In genomic region chr7:98877146-98877545, GRCh38 we compare ENCODE assay signal across 19 cellular contexts. TPM values are rescaled to one million over a fixed set of nuclear protein-coding genes. Genes with fewer than 3 reads are reported as not detected.
DNase-seq lines count a peak whose midpoint lies in the region; ATAC-seq and TF ChIP-seq lines count a peak whose summit lies in the region.
"Had no signal": no experiment of that assay in that cellular context is flagged by ENCODE, and none has a peak within 500 bp of the region (broad histone marks: within the 10 kb centered on the region; RNA-seq: fewer than 3 reads in every experiment).

No MANE protein-coding gene starts in this region.

- peaks cover 17% of the 10 kb centered on the region for H3K4me1 Mint-ChIP-seq in activated naive CD4-positive, alpha-beta T cell treated with anti-CD3 and anti-CD28 coated beads, Interleukin-2, amount 50 U/mL, for 24 hours
- H3K4me1 Mint-ChIP-seq in activated T-helper 17 cell treated with anti-CD3 and anti-CD28 coated beads, Interleukin-2, amount 50 U/mL, for 72 hours, result peaks cover 7% of the 10 kb centered on the region
- H3K4me1 Mint-ChIP-seq in naive thymus-derived CD4-positive, alpha-beta T cell, result peaks cover 0 to 28% (median 21%) of the 10 kb centered on the region in 7 donors

- peaks cover 3% of the 10 kb centered on the region for H3K36me3 Mint-ChIP-seq in activated naive CD4-positive, alpha-beta T cell treated with anti-CD3 and anti-CD28 coated beads, Interleukin-2, amount 50 U/mL, for 24 hours
- peaks cover 5 to 6% of the 10 kb centered on the region in 2 donors for H3K36me3 Mint-ChIP-seq in activated naive CD4-positive, alpha-beta T cell treated with anti-CD3 and anti-CD28 coated beads, Interleukin-2, amount 50 U/mL, for 72 hours
- H3K36me3 Mint-ChIP-seq in activated T-helper 17 cell treated with anti-CD3 and anti-CD28 coated beads, Interleukin-2, amount 50 U/mL, for 72 hours (ENCODE audit: low read depth), result peaks cover 28% of the 10 kb centered on the region
- peaks cover 0 to 7% (median 0%) of the 10 kb centered on the region in 5 donors for H3K36me3 Mint-ChIP-seq in naive thymus-derived CD4-positive, alpha-beta T cell

- DNase-seq in activated naive CD4-positive, alpha-beta T cell treated with anti-CD3 and anti-CD28 coated beads, Interleukin-2, amount 50 U/mL, for 72 hours (ENCODE audit: low spot score in 2 of 2), result no peak
- DNase-seq in naive thymus-derived CD4-positive, alpha-beta T cell, result no peak
- DNase-seq in upper lobe of right lung, result peak; percentile 42
- no peak for DNase-seq in stimulated activated CD4-positive, alpha-beta T cell treated with anti-CD3 and anti-CD28 coated beads, Interleukin-4, amount 100 ng/mL, for 4 hours
- no peak for DNase-seq in NOMO-1 treated with dmso at 0.1 percent for 144 hours (lab: John Stamatoyannopoulos, UW; ENCODE audit: unreplicated experiment)
- DNase-seq: activated effector memory CD4-positive, alpha-beta T cell treated with Interleukin-2 at 50 U/mL for 16 hours; brain microvascular endothelial cell; DMS153; kidney glomerular epithelial cell; mucosa of descending colon; NCI-H1092 treated with DMSO at 0.1 percent for 48 hours; psoas muscle; RPMI8226 had no signal

- H3K36me3 ChIP-seq in naive thymus-derived CD4-positive, alpha-beta T cell (ENCODE audit: control insufficient read depth in 2 of 3, insufficient read depth in 3 of 3, low read length in 3 of 3), result peaks cover 0 to 16% (median 3%) of the 10 kb centered on the region in 3 experiments
- H3K36me3 ChIP-seq in upper lobe of right lung, result peaks cover 11% of the 10 kb centered on the region

- peaks cover 9 to 14% of the 10 kb centered on the region in 2 donors for H3K4me1 ChIP-seq in naive thymus-derived CD4-positive, alpha-beta T cell (ENCODE audit: control insufficient read depth in 2 of 2, insufficient read depth in 2 of 2, low read length in 2 of 2)
- peaks cover 10% of the 10 kb centered on the region for H3K4me1 ChIP-seq in upper lobe of right lung

- no peak overlapping the region for H3K27ac ChIP-seq in naive thymus-derived CD4-positive, alpha-beta T cell (ENCODE audit: low read depth, low read length)
- H3K27ac ChIP-seq in upper lobe of right lung, result no peak overlapping the region
- H3K27ac ChIP-seq: brain microvascular endothelial cell, KMS-11 had no signal

- no peaks in the 10 kb centered on the region for H3K27me3 Mint-ChIP-seq in activated naive CD4-positive, alpha-beta T cell treated with anti-CD3 and anti-CD28 coated beads, Interleukin-2, amount 50 U/mL, for 24 hours
- no peaks in the 10 kb centered on the region for H3K27me3 Mint-ChIP-seq in activated T-helper 17 cell treated with anti-CD3 and anti-CD28 coated beads, Interleukin-2, amount 50 U/mL, for 72 hours
- peaks cover 0 to 3% (median 0%) of the 10 kb centered on the region in 5 donors for H3K27me3 Mint-ChIP-seq in naive thymus-derived CD4-positive, alpha-beta T cell

- POLR2A ChIA-PET in naive thymus-derived CD4-positive, alpha-beta T cell (lab: Charles Lee), result no interaction called here

- intact Hi-C loops in naive thymus-derived CD4-positive, alpha-beta T cell (cut with micrococcal nuclease), result loop anchor here (5.0 to 10.0 kb wide), 5 partner anchors 448 to 1760 kb away; partner anchors contain the start of genes ARPC1A (in 1 of the 2), ASNS (in 1 of the 2), SDHAF3 (in 1 of the 2) and ZKSCAN5 (in 1 of the 2)
- intact Hi-C loops in upper lobe of right lung (cut with DNase I), result no loop called here

- H3K27me3 ChIP-seq in naive thymus-derived CD4-positive, alpha-beta T cell (ENCODE audit: control insufficient read depth in 2 of 2, insufficient read depth in 2 of 2, low read length in 2 of 2), result no peaks in the 10 kb centered on the region
- no peaks in the 10 kb centered on the region for H3K27me3 ChIP-seq in upper lobe of right lung
- H3K27me3 ChIP-seq: brain microvascular endothelial cell had no signal

- no peak for TF ChIP-seq CTCF in upper lobe of right lung (IDR thresholded peaks at IDR 0.05)

- peak overlapping the region; percentile 64 for H3K4me3 Mint-ChIP-seq in activated naive CD4-positive, alpha-beta T cell treated with anti-CD3 and anti-CD28 coated beads, Interleukin-2, amount 50 U/mL, for 24 hours
- peak overlapping the region; percentile 54 for H3K4me3 Mint-ChIP-seq in activated T-helper 17 cell treated with anti-CD3 and anti-CD28 coated beads, Interleukin-2, amount 50 U/mL, for 72 hours
- H3K4me3 Mint-ChIP-seq in naive thymus-derived CD4-positive, alpha-beta T cell, result peak overlapping the region; percentile 51 to 94 (median 68)

- no peaks in the 10 kb centered on the region for H3K9me3 ChIP-seq in naive thymus-derived CD4-positive, alpha-beta T cell (ENCODE audit: control insufficient read depth in 2 of 3, low read length in 3 of 3)
- H3K9me3 ChIP-seq in upper lobe of right lung, result no peaks in the 10 kb centered on the region
- H3K9me3 ChIP-seq: mucosa of descending colon, psoas muscle, stomach had no signal

- ATAC-seq in activated naive CD4-positive, alpha-beta T cell treated with anti-CD3 and anti-CD28 coated beads, Interleukin-2, amount 50 U/mL, for 72 hours, result no peak
- no peak for ATAC-seq in activated T-helper 17 cell treated with anti-CD3 and anti-CD28 coated beads, Interleukin-2, amount 50 U/mL, for 72 hours (replicated peaks)
- no peak for ATAC-seq in naive thymus-derived CD4-positive, alpha-beta T cell
- ATAC-seq in upper lobe of right lung, result no peak
- no peak for ATAC-seq in GM21717 (IDR thresholded peaks at IDR 0.05; ENCODE audit: unreplicated experiment)
- ATAC-seq: activated CD4-positive, CD25-positive, alpha-beta regulatory T cell treated with anti-CD3 and anti-CD28 coated beads, Interleukin-2, amount 50 U/mL, for 24 hours; mucosa of descending colon; psoas muscle had no signal

- CTCF ChIA-PET in naive thymus-derived CD4-positive, alpha-beta T cell (lab: Charles Lee), result no interaction called here

- no peak overlapping the region for H3K27ac Mint-ChIP-seq in activated naive CD4-positive, alpha-beta T cell treated with anti-CD3 and anti-CD28 coated beads, Interleukin-2, amount 50 U/mL, for 24 hours
- H3K27ac Mint-ChIP-seq in activated naive CD4-positive, alpha-beta T cell treated with anti-CD3 and anti-CD28 coated beads, Interleukin-2, amount 50 U/mL, for 72 hours, result peak overlapping the region in 1 of 2 donors; percentile 98
- H3K27ac Mint-ChIP-seq in activated T-helper 17 cell treated with anti-CD3 and anti-CD28 coated beads, Interleukin-2, amount 50 U/mL, for 72 hours, result peak overlapping the region; percentile 51
- H3K27ac Mint-ChIP-seq in naive thymus-derived CD4-positive, alpha-beta T cell, result peak overlapping the region in 8 of 9 donors; percentile 32 to 75 (median 52)

- no peak overlapping the region for H3K4me3 ChIP-seq in naive thymus-derived CD4-positive, alpha-beta T cell (ENCODE audit: low read length)
- H3K4me3 ChIP-seq in upper lobe of right lung, result no peak overlapping the region
- H3K4me3 ChIP-seq: mucosa of descending colon had no signal

- H3K9me3 Mint-ChIP-seq in activated naive CD4-positive, alpha-beta T cell treated with anti-CD3 and anti-CD28 coated beads, Interleukin-2, amount 50 U/mL, for 24 hours, result no peaks in the 10 kb centered on the region
- no peaks in the 10 kb centered on the region for H3K9me3 Mint-ChIP-seq in activated naive CD4-positive, alpha-beta T cell treated with anti-CD3 and anti-CD28 coated beads, Interleukin-2, amount 50 U/mL, for 72 hours
- H3K9me3 Mint-ChIP-seq in activated T-helper 17 cell treated with anti-CD3 and anti-CD28 coated beads, Interleukin-2, amount 50 U/mL, for 72 hours, result no peaks in the 10 kb centered on the region
- H3K9me3 Mint-ChIP-seq in naive thymus-derived CD4-positive, alpha-beta T cell, result peaks cover 0 to 5% (median 0%) of the 10 kb centered on the region in 11 donors

RNA-seq across cellular contexts. Expression of gene TRRAP, which starts 1.2 kb away (rescaled TPM):
- total RNA-seq in activated naive CD4-positive, alpha-beta T cell treated with anti-CD3 and anti-CD28 coated beads, Interleukin-2, amount 50 U/mL, for 72 hours, result 10 to 100 TPM; 49.8 to 58.3 TPM
- 10 to 100 TPM; 59.1 to 69.5 TPM for total RNA-seq in activated T-helper 17 cell treated with anti-CD3 and anti-CD28 coated beads, Interleukin-2, amount 50 U/mL, for 72 hours
- total RNA-seq in naive thymus-derived CD4-positive, alpha-beta T cell, result 10 to 100 TPM; 59.1 to 72.3 (median 66.8) TPM
- 1 to 10 TPM; 3.2 to 7.7 TPM for polyA plus RNA-seq in naive thymus-derived CD4-positive, alpha-beta T cell
- total RNA-seq in upper lobe of right lung, result 35.6 TPM

RNA-seq across cellular contexts. Expression of gene TMEM130, which starts 7.3 kb away (rescaled TPM):
- not detected for total RNA-seq in activated naive CD4-positive, alpha-beta T cell treated with anti-CD3 and anti-CD28 coated beads, Interleukin-2, amount 50 U/mL, for 72 hours
- not detected for total RNA-seq in activated T-helper 17 cell treated with anti-CD3 and anti-CD28 coated beads, Interleukin-2, amount 50 U/mL, for 72 hours
- total RNA-seq in naive thymus-derived CD4-positive, alpha-beta T cell, result not detected
- not detected for polyA plus RNA-seq in naive thymus-derived CD4-positive, alpha-beta T cell
- total RNA-seq in upper lobe of right lung, result 20.0 TPM
- total RNA-seq: psoas muscle had no signal

Comparison
In these comparisons a context has a peak if more than half of its experiments do, and no peak if none do; other contexts are left out.
1. RNA of gene TMEM130, which starts 7.3 kb away (total RNA-seq): 20.0 TPM in upper lobe of right lung (single experiment); not detected in activated naive CD4-positive, alpha-beta T cell treated with anti-CD3 and anti-CD28 coated beads, Interleukin-2, amount 50 U/mL, for 72 hours, not detected in activated T-helper 17 cell treated with anti-CD3 and anti-CD28 coated beads, Interleukin-2, amount 50 U/mL, for 72 hours and not detected in naive thymus-derived CD4-positive, alpha-beta T cell; every median in the first group is over 10 times any median in the second.
2. Peak in every context shown above with its lines, with median percentiles within 50 percentile points of each other: H3K4me3 Mint-ChIP-seq.